ENCODE assay signal across 8 cellular contexts in genomic region chr5:62306494-62307363, GRCh38. TPM values are rescaled to one million over a fixed set of nuclear protein-coding genes. Genes with fewer than 3 reads are reported as not detected.
DNase-seq lines count a peak whose midpoint lies in the region; ATAC-seq and TF ChIP-seq lines count a peak whose summit lies in the region.

No MANE protein-coding gene starts in this region.

- H3K27ac ChIP-seq in caudate nucleus (ENCODE audit: low read depth, low read length): peak overlapping the region; percentile 93

- peak; percentile 19 for DNase-seq in GDM1 (lab: John Stamatoyannopoulos, UW)
- DNase-seq in KG1 (lab: John Stamatoyannopoulos, UW): peak; percentile 23
- peak; percentile 41 for DNase-seq in WTC11 (ENCODE audit: low spot score)
- peak in 39 of 61 donors; percentile 13 to 82 (median 57) for DNase-seq in caudate nucleus (lab: John Stamatoyannopoulos, UW)
- DNase-seq in kidney glomerular epithelial cell (lab: John Stamatoyannopoulos, UW): peak; percentile 30
- peak in 3 of 4 experiments; percentile 27 to 48 (median 45) for DNase-seq in stimulated activated CD4-positive, alpha-beta T cell treated with anti-CD3 and anti-CD28 coated beads, Interleukin-1b, Interleukin-23, amount 100 ng/mL, for 24 hours (ENCODE audit: low read depth in 4 of 4, low spot score in 1 of 4)
- no peak for DNase-seq in NCI-H510A treated with DMSO at 0.1 percent for 48 hours (lab: John Stamatoyannopoulos, UW)

- no peak for TF ChIP-seq CTCF in WTC11 (IDR thresholded peaks at IDR 0.05)

- H3K9me3 Mint-ChIP-seq in WTC11: no peaks in the 10 kb centered on the region

- peaks cover 12% of the 10 kb centered on the region for H3K36me3 Mint-ChIP-seq in WTC11

- CTCF ChIA-PET in WTC11 (lab: Charles Lee): interaction anchor here (0.9 to 1.5 kb wide), 3 partner anchors 15 to 97 kb away, joined by 3 to 8 read pairs (median 6); partner anchors contain the start of gene DIMT1

- peaks cover 4% of the 10 kb centered on the region; the same call in 1 of the 2 replicates for H3K27me3 Mint-ChIP-seq in WTC11 (ENCODE audit: low read depth)

- H3K4me3 Mint-ChIP-seq in WTC11: peak overlapping the region; percentile 93

- H3K4me1 Mint-ChIP-seq in WTC11: peaks cover 49% of the 10 kb centered on the region

- peak overlapping the region; percentile 95 for H3K27ac Mint-ChIP-seq in WTC11

- ATAC-seq in GM21723 (IDR thresholded peaks at IDR 0.05; ENCODE audit: unreplicated experiment): peak; percentile 27
- peak; percentile 5 for ATAC-seq in WTC11

- POLR2A ChIA-PET in WTC11 (lab: Charles Lee): interaction anchor here (1.5 kb wide), 1 partner anchor 97 kb away, joined by 13 read pairs; the partner anchor contains the start of gene DIMT1

TF ChIP-seq in WTC11, 78 proteins besides CTCF, POLR2A, EP300 and RAD21 (continues in another document):
- TF ChIP-seq HMGA2 (CRISPR knock-in tag; IDR thresholded peaks at IDR 0.05) (no peak), FOXJ3 (CRISPR knock-in tag; IDR thresholded peaks at IDR 0.05; ENCODE audit: borderline replicate concordance) (no peak), USF2 (CRISPR knock-in tag; IDR thresholded peaks at IDR 0.05) (no peak), FOXP4 (CRISPR knock-in tag; IDR thresholded peaks at IDR 0.05) (no peak), ETV6 (CRISPR knock-in tag; IDR thresholded peaks at IDR 0.05) (no peak), SMAD4 (CRISPR knock-in tag; IDR thresholded peaks at IDR 0.05) (no peak), PRDM15 (CRISPR knock-in tag; IDR thresholded peaks at IDR 0.05) (no peak), E2F5 (CRISPR knock-in tag; IDR thresholded peaks at IDR 0.05) (no peak), CREM (CRISPR knock-in tag; IDR thresholded peaks at IDR 0.05) (no peak), SOX15 (CRISPR knock-in tag; IDR thresholded peaks at IDR 0.05) (no peak), GRHL2 (CRISPR knock-in tag; IDR thresholded peaks at IDR 0.05; ENCODE audit: insufficient replicate concordance, severe bottlenecking) (no peak), E2F4 (CRISPR knock-in tag; IDR thresholded peaks at IDR 0.05; ENCODE audit: borderline replicate concordance, low read depth) (no peak), ZBTB21 (CRISPR knock-in tag; IDR thresholded peaks at IDR 0.05; ENCODE audit: borderline replicate concordance) (no peak), ELF4 (CRISPR knock-in tag; IDR thresholded peaks at IDR 0.05; ENCODE audit: low read depth) (no peak), JUN (CRISPR knock-in tag; IDR thresholded peaks at IDR 0.05) (no peak), CBFB (CRISPR knock-in tag; IDR thresholded peaks at IDR 0.05; ENCODE audit: low read depth) (no peak)
- TF ChIP-seq, protein P1, sequence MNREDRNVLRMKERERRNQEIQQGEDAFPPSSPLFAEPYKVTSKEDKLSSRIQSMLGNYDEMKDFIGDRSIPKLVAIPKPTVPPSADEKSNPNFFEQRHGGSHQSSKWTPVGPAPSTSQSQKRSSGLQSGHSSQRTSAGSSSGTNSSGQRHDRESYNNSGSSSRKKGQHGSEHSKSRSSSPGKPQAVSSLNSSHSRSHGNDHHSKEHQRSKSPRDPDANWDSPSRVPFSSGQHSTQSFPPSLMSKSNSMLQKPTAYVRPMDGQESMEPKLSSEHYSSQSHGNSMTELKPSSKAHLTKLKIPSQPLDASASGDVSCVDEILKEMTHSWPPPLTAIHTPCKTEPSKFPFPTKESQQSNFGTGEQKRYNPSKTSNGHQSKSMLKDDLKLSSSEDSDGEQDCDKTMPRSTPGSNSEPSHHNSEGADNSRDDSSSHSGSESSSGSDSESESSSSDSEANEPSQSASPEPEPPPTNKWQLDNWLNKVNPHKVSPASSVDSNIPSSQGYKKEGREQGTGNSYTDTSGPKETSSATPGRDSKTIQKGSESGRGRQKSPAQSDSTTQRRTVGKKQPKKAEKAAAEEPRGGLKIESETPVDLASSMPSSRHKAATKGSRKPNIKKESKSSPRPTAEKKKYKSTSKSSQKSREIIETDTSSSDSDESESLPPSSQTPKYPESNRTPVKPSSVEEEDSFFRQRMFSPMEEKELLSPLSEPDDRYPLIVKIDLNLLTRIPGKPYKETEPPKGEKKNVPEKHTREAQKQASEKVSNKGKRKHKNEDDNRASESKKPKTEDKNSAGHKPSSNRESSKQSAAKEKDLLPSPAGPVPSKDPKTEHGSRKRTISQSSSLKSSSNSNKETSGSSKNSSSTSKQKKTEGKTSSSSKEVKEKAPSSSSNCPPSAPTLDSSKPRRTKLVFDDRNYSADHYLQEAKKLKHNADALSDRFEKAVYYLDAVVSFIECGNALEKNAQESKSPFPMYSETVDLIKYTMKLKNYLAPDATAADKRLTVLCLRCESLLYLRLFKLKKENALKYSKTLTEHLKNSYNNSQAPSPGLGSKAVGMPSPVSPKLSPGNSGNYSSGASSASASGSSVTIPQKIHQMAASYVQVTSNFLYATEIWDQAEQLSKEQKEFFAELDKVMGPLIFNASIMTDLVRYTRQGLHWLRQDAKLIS (CRISPR knock-in tag; IDR thresholded peaks at IDR 0.05; ENCODE audit: borderline replicate concordance): no peak
- TF ChIP-seq, protein P2, sequence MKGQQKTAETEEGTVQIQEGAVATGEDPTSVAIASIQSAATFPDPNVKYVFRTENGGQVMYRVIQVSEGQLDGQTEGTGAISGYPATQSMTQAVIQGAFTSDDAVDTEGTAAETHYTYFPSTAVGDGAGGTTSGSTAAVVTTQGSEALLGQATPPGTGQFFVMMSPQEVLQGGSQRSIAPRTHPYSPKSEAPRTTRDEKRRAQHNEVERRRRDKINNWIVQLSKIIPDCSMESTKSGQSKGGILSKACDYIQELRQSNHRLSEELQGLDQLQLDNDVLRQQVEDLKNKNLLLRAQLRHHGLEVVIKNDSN (CRISPR knock-in tag; IDR thresholded peaks at IDR 0.05): 0 out of 2 replicates have a peak, but pooled peaks have one; percentile 10

RNA-seq across cellular contexts. Expression of gene KIF2A, which starts 0.7 kb away (rescaled TPM):
- total RNA-seq in WTC11 (2021): 68.0 to 77.8 TPM (median 72.6 TPM) in 3 replicates
